In genomic region chrX:119539872-119540271, GRCh38 we compare ENCODE assay signal across 17 cellular contexts. TPM values are rescaled to one million over a fixed set of nuclear protein-coding genes. Genes with fewer than 3 reads are reported as not detected.
DNase-seq lines count a peak whose midpoint lies in the region; ATAC-seq and TF ChIP-seq lines count a peak whose summit lies in the region.
"Had no signal": no experiment of that assay in that cellular context is flagged by ENCODE, and none has a peak within 500 bp of the region (broad histone marks: within the 10 kb centered on the region; RNA-seq: fewer than 3 reads in every experiment).

No MANE protein-coding gene starts in this region.

- H4K20me1 ChIP-seq in OCI-LY1 (ENCODE audit: insufficient read depth, low read length): no peaks in the 10 kb centered on the region

- H3K27me3 ChIP-seq in A673 (replicated peaks; ENCODE audit: insufficient read depth, low read depth, low read length, poor library complexity): no peaks in the 10 kb centered on the region
- H3K27me3 ChIP-seq in OCI-LY1 (ENCODE audit: insufficient read depth, low read length): no peaks in the 10 kb centered on the region
- H3K27me3 ChIP-seq: esophagus squamous epithelium, Peyer's patch had no signal

- no TSS peak for BruUV-seq in A673 (replicated peaks; lab: Mats Ljungman, UMichigan)

- no peak overlapping the region for H3K27ac Mint-ChIP-seq in T-helper 2 cell treated with Interferon-gamma antibody and Interleukin-4, amounts not matched to agents 5 μg/mL and 100 μg/mL, for 36 hours
- H3K27ac Mint-ChIP-seq: activated T-cell treated with anti-CD3 and anti-CD28 coated beads, Interleukin-2, amount 50 U/mL, for 24 hours had no signal

- H3K4me3 ChIP-seq in A673 (ENCODE audit: low read depth, low read length, poor library complexity, severe bottlenecking) (no peak overlapping the region), OCI-LY1 (ENCODE audit: low read depth, low read length, poor library complexity, severe bottlenecking) (no peak overlapping the region)
- H3K4me3 ChIP-seq: esophagus squamous epithelium, lower lobe of right lung, Peyer's patch had no signal

- TF ChIP-seq CTCF in A673 (conservative IDR thresholded peaks at IDR 0.05; ENCODE audit: low read depth, low read length) (peak; percentile 45; the same call in 1 of the 2 replicates), OCI-LY1 (IDR thresholded peaks at IDR 0.05; ENCODE audit: low read length) (peak; percentile 30; the same call in 1 of the 2 replicates)

- peak; percentile 10 for DNase-seq in A673 (ENCODE audit: low spot score)
- peak; percentile 8 for DNase-seq in ELR (ENCODE audit: low read depth)
- peak; percentile 3 for DNase-seq in cerebellar cortex (ENCODE audit: low spot score)
- DNase-seq in NCI-H187 (lab: John Stamatoyannopoulos, UW): no peak
- DNase-seq in T-helper 2 cell treated with Interferon-gamma antibody and Interleukin-4, amounts not matched to agents 5 μg/mL and 100 μg/mL, for 36 hours (ENCODE audit: low spot score): no peak
- DNase-seq: activated CD4-positive, CD25-positive, alpha-beta regulatory T cell; activated T-cell treated with anti-CD3 and anti-CD28 coated beads, Interleukin-2, amount 50 U/mL, for 24 hours; cortex of kidney; DMS79; esophagus squamous epithelium; lower lobe of right lung; naive B cell; NCI-H1105; Peyer's patch had no signal

- POLR2A ChIA-PET in A673 (lab: Charles Lee; ENCODE audit: low non-redundant PET): no interaction called here

- H2AFZ ChIP-seq in OCI-LY1 (ENCODE audit: low read length): no peak overlapping the region

- peaks cover 5% of the 10 kb centered on the region for H3K36me3 Mint-ChIP-seq in T-helper 2 cell treated with Interferon-gamma antibody and Interleukin-4, amounts not matched to agents 5 μg/mL and 100 μg/mL, for 36 hours (ENCODE audit: low read depth)

- CTCF ChIA-PET in A673 (lab: Charles Lee): no interaction called here

- no peaks in the 10 kb centered on the region for H3K9me3 Mint-ChIP-seq in T-helper 2 cell treated with Interferon-gamma antibody and Interleukin-4, amounts not matched to agents 5 μg/mL and 100 μg/mL, for 36 hours
- H3K9me3 Mint-ChIP-seq: activated T-cell treated with anti-CD3 and anti-CD28 coated beads, Interleukin-2, amount 50 U/mL, for 24 hours; naive B cell had no signal

- H3K4me1 ChIP-seq in A673 (ENCODE audit: insufficient read depth, low read length, poor library complexity, severe bottlenecking): no peaks in the 10 kb centered on the region
- no peaks in the 10 kb centered on the region for H3K4me1 ChIP-seq in OCI-LY1 (ENCODE audit: insufficient read depth, low read length, severe bottlenecking)
- H3K4me1 ChIP-seq: esophagus squamous epithelium, lower lobe of right lung, Peyer's patch had no signal

- intact Hi-C loops in A673 (cut with micrococcal nuclease; ENCODE audit: unreplicated experiment): no loop called here

- H3K4me2 ChIP-seq in OCI-LY1 (ENCODE audit: low read length): no peak overlapping the region

- no peaks in the 10 kb centered on the region for H3K27me3 Mint-ChIP-seq in T-helper 2 cell treated with Interferon-gamma antibody and Interleukin-4, amounts not matched to agents 5 μg/mL and 100 μg/mL, for 36 hours (ENCODE audit: low read depth)
- H3K27me3 Mint-ChIP-seq: activated T-cell treated with anti-CD3 and anti-CD28 coated beads, Interleukin-2, amount 50 U/mL, for 24 hours; naive B cell had no signal

- no peaks in the 10 kb centered on the region for H3K79me2 ChIP-seq in OCI-LY1 (ENCODE audit: insufficient read depth, low read length)

- ATAC-seq in HG03521 (IDR thresholded peaks at IDR 0.05; ENCODE audit: unreplicated experiment) (no peak), HG02970 (IDR thresholded peaks at IDR 0.05; ENCODE audit: low FRiP score, unreplicated experiment) (no peak)
- ATAC-seq: lower lobe of right lung had no signal

- H3K9ac ChIP-seq in OCI-LY1 (ENCODE audit: low read length): no peak overlapping the region

- H3K9me3 ChIP-seq in A673 (ENCODE audit: low read depth, low read length, poor library complexity, severe bottlenecking) (no peaks in the 10 kb centered on the region), OCI-LY1 (ENCODE audit: low read length) (no peaks in the 10 kb centered on the region)
- H3K9me3 ChIP-seq: esophagus squamous epithelium, lower lobe of right lung, Peyer's patch had no signal

- no peaks in the 10 kb centered on the region for H3F3A ChIP-seq in OCI-LY1 (ENCODE audit: insufficient read depth, low read length)

- H3K4me1 Mint-ChIP-seq in T-helper 2 cell treated with Interferon-gamma antibody and Interleukin-4, amounts not matched to agents 5 μg/mL and 100 μg/mL, for 36 hours (ENCODE audit: low read depth): no peaks in the 10 kb centered on the region

- H3K36me3 ChIP-seq in A673 (ENCODE audit: insufficient read depth, low read length, poor library complexity, severe bottlenecking) (no peaks in the 10 kb centered on the region), OCI-LY1 (ENCODE audit: insufficient read depth, low read length) (peaks cover 22% of the 10 kb centered on the region)

- H3K27ac ChIP-seq in A673 (ENCODE audit: low read depth, low read length, poor library complexity, severe bottlenecking): no peak overlapping the region
- no peak overlapping the region for H3K27ac ChIP-seq in OCI-LY1 (ENCODE audit: low read depth, low read length, poor library complexity, severe bottlenecking)
- H3K27ac ChIP-seq: esophagus squamous epithelium, lower lobe of right lung, Peyer's patch had no signal

- no peaks in the 10 kb centered on the region for H3K9me2 ChIP-seq in OCI-LY1 (ENCODE audit: low read depth, low read length)

- no peak overlapping the region for H3K4me3 Mint-ChIP-seq in T-helper 2 cell treated with Interferon-gamma antibody and Interleukin-4, amounts not matched to agents 5 μg/mL and 100 μg/mL, for 36 hours
- H3K4me3 Mint-ChIP-seq: activated T-cell treated with anti-CD3 and anti-CD28 coated beads, Interleukin-2, amount 50 U/mL, for 24 hours; naive B cell had no signal

RNA-seq across cellular contexts. Expression of gene STEEP1, which starts 25.3 kb away (rescaled TPM):
- 38.4 and 39.2 TPM in 2 replicates for total RNA-seq in A673 (2021)

RNA-seq across cellular contexts. Expression of gene UBE2A, which starts 34.5 kb away (rescaled TPM):
- 76.5 and 85.3 TPM in 2 replicates for total RNA-seq in A673 (2021)

Comparison
In these comparisons a context has a peak if more than half of its experiments do, and no peak if none do; other contexts are left out.
1. DNase-seq: peak in A673 (single experiment), ELR (single experiment) and cerebellar cortex (single experiment); none in NCI-H187 (0 of 2) and T-helper 2 cell treated with Interferon-gamma antibody and Interleukin-4, amounts not matched to agents 5 μg/mL and 100 μg/mL, for 36 hours (single experiment).